ENCODE assay signal across 1 cellular context in the genomic region with DNA sequence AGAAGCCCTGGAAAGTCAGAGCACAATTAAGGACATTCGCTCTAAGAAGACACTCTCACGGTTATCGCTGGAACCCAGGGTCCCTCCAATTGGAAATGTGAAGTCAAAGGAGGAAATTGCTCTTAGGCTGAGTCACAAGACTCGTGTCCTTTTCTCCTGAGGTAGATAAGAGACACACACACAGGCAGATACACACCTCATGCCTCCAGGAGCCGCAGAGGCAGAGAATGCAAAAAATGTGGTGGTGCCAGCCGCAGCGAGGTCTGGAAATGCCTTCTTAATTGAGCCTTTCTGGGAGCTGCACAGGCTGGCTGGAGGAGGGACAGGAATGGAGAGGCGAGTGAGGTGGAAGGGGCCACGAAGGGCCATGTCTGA.
TF ChIP-seq lines count a peak whose summit lies in the region.

No MANE protein-coding gene starts in this region.

TF ChIP-seq in HepG2, 621 proteins besides CTCF, POLR2A, EP300 and RAD21 (continued from another document):
- TF ChIP-seq, protein P1, sequence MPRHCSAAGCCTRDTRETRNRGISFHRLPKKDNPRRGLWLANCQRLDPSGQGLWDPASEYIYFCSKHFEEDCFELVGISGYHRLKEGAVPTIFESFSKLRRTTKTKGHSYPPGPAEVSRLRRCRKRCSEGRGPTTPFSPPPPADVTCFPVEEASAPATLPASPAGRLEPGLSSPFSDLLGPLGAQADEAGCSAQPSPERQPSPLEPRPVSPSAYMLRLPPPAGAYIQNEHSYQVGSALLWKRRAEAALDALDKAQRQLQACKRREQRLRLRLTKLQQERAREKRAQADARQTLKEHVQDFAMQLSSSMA (CRISPR knock-in tag; IDR thresholded peaks at IDR 0.05), result no peak
- TF ChIP-seq CENPBD1 (CRISPR knock-in tag; IDR thresholded peaks at IDR 0.05; ENCODE audit: borderline replicate concordance, low read depth) (no peak), FOXK2 (IDR thresholded peaks at IDR 0.05) (no peak), ZBTB1 (CRISPR knock-in tag; IDR thresholded peaks at IDR 0.05; ENCODE audit: borderline replicate concordance) (no peak), UBTF (CRISPR knock-in tag; IDR thresholded peaks at IDR 0.05) (no peak)
